ENCODE assay signal across 9 cellular contexts in the genomic region with DNA sequence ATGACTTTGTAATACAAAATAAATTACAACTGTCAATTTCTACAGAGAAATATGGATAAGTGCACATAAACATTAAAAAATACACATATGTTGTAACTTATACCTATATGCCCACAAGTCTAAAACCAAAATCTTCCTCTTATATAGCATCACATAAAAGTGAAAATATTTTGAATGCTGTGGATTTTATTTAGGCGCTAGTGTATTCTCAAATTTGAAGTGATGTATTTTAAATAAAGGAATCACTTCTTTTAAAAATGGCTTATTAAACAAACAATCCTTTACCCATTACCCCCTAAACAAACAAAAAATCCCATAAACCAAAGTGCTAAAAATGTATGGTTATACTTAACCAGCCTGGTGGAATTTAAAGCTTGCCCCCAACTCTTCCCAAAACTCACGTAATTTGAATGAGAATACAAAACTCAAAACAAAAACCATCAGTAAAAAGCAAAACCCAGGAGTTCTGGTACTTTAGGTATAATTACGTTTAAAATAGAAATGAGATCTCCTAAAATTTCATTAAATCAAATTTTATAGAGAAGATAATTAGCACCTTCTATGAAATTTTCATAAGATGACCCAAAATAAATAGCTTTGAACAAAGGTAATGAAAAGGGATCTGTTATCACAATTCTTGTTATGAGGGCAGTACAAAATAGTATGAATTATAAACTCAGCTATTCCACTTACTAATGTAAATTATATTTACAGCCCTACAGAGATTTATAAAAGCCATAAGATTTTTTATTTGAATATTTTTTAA.
DNase-seq lines count a peak whose midpoint lies in the region; ATAC-seq and TF ChIP-seq lines count a peak whose summit lies in the region.
"Had no signal": no experiment of that assay in that cellular context is flagged by ENCODE, and none has a peak within 500 bp of the region (broad histone marks: within the 10 kb centered on the region; RNA-seq: fewer than 3 reads in every experiment).

No MANE protein-coding gene starts in this region.

- no peaks in the 10 kb centered on the region for H3K9me3 Mint-ChIP-seq in activated CD4-positive, alpha-beta T cell treated with anti-CD3 and anti-CD28 coated beads, Interleukin-2, amount 10 ng/mL, durations not matched to agents 24 days and 14 days

- DNase-seq in activated CD4-positive, alpha-beta T cell treated with anti-CD3 and anti-CD28 coated beads, Interleukin-2, amount 10 ng/mL, durations not matched to agents 24 days and 14 days = no peak
- no peak for DNase-seq in activated CD4-positive, alpha-beta T cell treated with anti-CD3 and anti-CD28 coated beads, Interleukin-2, amount 50 U/mL, for 4 hours
- no peak for DNase-seq in T-helper 17 cell
- no peak for DNase-seq in fibroblast of pulmonary artery (ENCODE audit: low read depth)
- no peak for DNase-seq in NCI-H526 (lab: John Stamatoyannopoulos, UW)
- DNase-seq in islet precursor cell = no peak
- DNase-seq: activated CD8-positive, alpha-beta memory T cell treated with anti-CD3 and anti-CD28 coated beads, Interleukin-2, amount 50 U/mL, for 4 hours had no signal

- peak overlapping the region; percentile 81 for H3K4me3 Mint-ChIP-seq in activated CD4-positive, alpha-beta T cell treated with anti-CD3 and anti-CD28 coated beads, Interleukin-2, amount 10 ng/mL, durations not matched to agents 24 days and 14 days
- peak overlapping the region; percentile 39 for H3K4me3 Mint-ChIP-seq in T-helper 17 cell

- H3K4me3 ChIP-seq in fibroblast of pulmonary artery (replicated peaks; ENCODE audit: low read depth, low read length) (peak overlapping the region; percentile 88), subcutaneous abdominal adipose tissue (ENCODE audit: low read depth in 1 of 5, low read length in 5 of 5) (peak overlapping the region in 4 of 5 donors; percentile 2 to 90 (median 56))

- intact Hi-C loops in activated CD4-positive, alpha-beta T cell treated with anti-CD3 and anti-CD28 coated beads, Interleukin-2, amount 10 ng/mL, durations not matched to agents 24 days and 14 days (cut with micrococcal nuclease) = no loop called here

- H3K4me1 ChIP-seq in subcutaneous abdominal adipose tissue (ENCODE audit: control insufficient read depth in 5 of 5, insufficient read depth in 5 of 5, low read length in 5 of 5) = peaks cover 0 to 41% (median 34%) of the 10 kb centered on the region in 5 donors

- peak overlapping the region; percentile 48 for H3K27ac Mint-ChIP-seq in activated CD4-positive, alpha-beta T cell treated with anti-CD3 and anti-CD28 coated beads, Interleukin-2, amount 10 ng/mL, durations not matched to agents 24 days and 14 days
- H3K27ac Mint-ChIP-seq in T-helper 17 cell = peak overlapping the region; percentile 98

- peaks cover 5% of the 10 kb centered on the region for H3K27me3 Mint-ChIP-seq in activated CD4-positive, alpha-beta T cell treated with anti-CD3 and anti-CD28 coated beads, Interleukin-2, amount 10 ng/mL, durations not matched to agents 24 days and 14 days
- no peaks in the 10 kb centered on the region for H3K27me3 Mint-ChIP-seq in T-helper 17 cell

- peak overlapping the region; percentile 87 for H3K27ac ChIP-seq in subcutaneous abdominal adipose tissue (ENCODE audit: low read depth, low read length)

- ATAC-seq in T-helper 17 cell (no peak), HG02852 (IDR thresholded peaks at IDR 0.05; ENCODE audit: unreplicated experiment) (no peak)

- peaks cover 43% of the 10 kb centered on the region for H3K4me1 Mint-ChIP-seq in activated CD4-positive, alpha-beta T cell treated with anti-CD3 and anti-CD28 coated beads, Interleukin-2, amount 10 ng/mL, durations not matched to agents 24 days and 14 days
- peaks cover 25% of the 10 kb centered on the region for H3K4me1 Mint-ChIP-seq in T-helper 17 cell

- peaks cover 0 to 2% (median 0%) of the 10 kb centered on the region in 5 donors for H3K27me3 ChIP-seq in subcutaneous abdominal adipose tissue (ENCODE audit: control insufficient read depth in 5 of 5, insufficient read depth in 4 of 5, low read length in 5 of 5)

- no peak for TF ChIP-seq CTCF in fibroblast of pulmonary artery (IDR thresholded peaks at IDR 0.05; ENCODE audit: low read length, missing control alignments)

- H3K9me3 ChIP-seq in T-helper 17 cell (ENCODE audit: control insufficient read depth, low read length, poor library complexity, severe bottlenecking) (no peaks in the 10 kb centered on the region), subcutaneous abdominal adipose tissue (ENCODE audit: control insufficient read depth in 5 of 5, low read length in 5 of 5) (no peaks in the 10 kb centered on the region)

- no peaks in the 10 kb centered on the region for H3K36me3 ChIP-seq in subcutaneous abdominal adipose tissue (ENCODE audit: control insufficient read depth in 5 of 5, insufficient read depth in 5 of 5, low read length in 5 of 5)

- H3K36me3 Mint-ChIP-seq in activated CD4-positive, alpha-beta T cell treated with anti-CD3 and anti-CD28 coated beads, Interleukin-2, amount 10 ng/mL, durations not matched to agents 24 days and 14 days (ENCODE audit: low read depth) = peaks cover 36% of the 10 kb centered on the region
- peaks cover 3% of the 10 kb centered on the region for H3K36me3 Mint-ChIP-seq in T-helper 17 cell (ENCODE audit: low read depth)

- peak overlapping the region in 3 of 5 donors; percentile 20 to 92 (median 92) for H3K9ac ChIP-seq in subcutaneous abdominal adipose tissue (ENCODE audit: low read length in 5 of 5)
